ENCODE assay signal across 8 cellular contexts in genomic region chr14:105315211-105315721, GRCh38. TPM values are rescaled to one million over a fixed set of nuclear protein-coding genes. Genes with fewer than 3 reads are reported as not detected.
DNase-seq lines count a peak whose midpoint lies in the region; ATAC-seq and TF ChIP-seq lines count a peak whose summit lies in the region.

No MANE protein-coding gene starts in this region.

- H3K27me3 ChIP-seq in DOHH2 (ENCODE audit: control insufficient read depth, low read length) (peaks cover 18% of the 10 kb centered on the region), HAP-1 (ENCODE audit: low read depth) (no peaks in the 10 kb centered on the region), esophagus (ENCODE audit: control insufficient read depth in 1 of 2, insufficient read depth in 2 of 2, low read length in 2 of 2) (no peaks in the 10 kb centered on the region)

- WGBS in esophagus, 2 donors, result 1 to 2% methylated on average over 48 to 54 of the region's 54 CpGs

- peak; percentile 34 for TF ChIP-seq CTCF in DOHH2 (IDR thresholded peaks at IDR 0.05; ENCODE audit: low read depth, low read length, poor library complexity, severe bottlenecking)

- DNase-seq in HAP-1 (ENCODE audit: low spot score in 2 of 2) (peak; percentile 28 to 67), NCI-H2107 treated with DMSO at 0.1 percent for 48 hours (lab: John Stamatoyannopoulos, UW; ENCODE audit: unreplicated experiment) (peak; percentile 32), activated T-cell treated with anti-CD3 and anti-CD28 coated beads for 4 hours (peak; percentile 10), cortex of kidney (lab: John Stamatoyannopoulos, UW) (no peak), ureter (ENCODE audit: low spot score) (no peak)
- peak; percentile 45 to 85 (median 67) for DNase-seq in naive thymus-derived CD8-positive, alpha-beta T cell

- H3F3A ChIP-seq in DOHH2 (ENCODE audit: control insufficient read depth, insufficient read depth), result no peaks in the 10 kb centered on the region

- H3K9me2 ChIP-seq in DOHH2 (replicated peaks; ENCODE audit: control insufficient read depth, low read length), result no peaks in the 10 kb centered on the region

- peak overlapping the region; percentile 81 to 96 (median 86) for H3K4me3 Mint-ChIP-seq in naive thymus-derived CD8-positive, alpha-beta T cell

- POLR2A ChIA-PET in naive thymus-derived CD8-positive, alpha-beta T cell (lab: Charles Lee), result interaction anchor here (0.8 to 8.5 kb wide), 10 partner anchors 10 to 250 kb away, joined by 3 to 114 read pairs (median 4); partner anchors contain the start of genes BRF1 and BTBD6

- H3K9me3 ChIP-seq in DOHH2 (ENCODE audit: control insufficient read depth, insufficient read depth, low read length) (no peaks in the 10 kb centered on the region), HAP-1 (no peaks in the 10 kb centered on the region), esophagus (ENCODE audit: control insufficient read depth in 2 of 2, insufficient read depth in 1 of 2, low read depth in 1 of 2, low read length in 1 of 2) (no peaks in the 10 kb centered on the region)

- H3K27ac ChIP-seq in DOHH2 (ENCODE audit: low read depth, low read length), result no peak overlapping the region
- peak overlapping the region; percentile 78 to 83 for H3K27ac ChIP-seq in esophagus (ENCODE audit: low read depth in 2 of 2, low read length in 1 of 2)

- H3K4me1 ChIP-seq in DOHH2 (ENCODE audit: control insufficient read depth, low read length) (peaks cover 22% of the 10 kb centered on the region), HAP-1 (peaks cover 18% of the 10 kb centered on the region), esophagus (ENCODE audit: control insufficient read depth in 2 of 2, insufficient read depth in 2 of 2, low read length in 1 of 2) (peaks cover 9 to 18% of the 10 kb centered on the region in 2 donors)

- peak; percentile 57 to 76 for ATAC-seq in naive thymus-derived CD8-positive, alpha-beta T cell

- peaks cover 8% of the 10 kb centered on the region; the same call in 1 of the 2 replicates for H4K20me1 ChIP-seq in DOHH2 (ENCODE audit: control insufficient read depth, insufficient read depth, low read depth, low read length)

- peak overlapping the region; percentile 73 to 93 (median 84) for H3K27ac Mint-ChIP-seq in naive thymus-derived CD8-positive, alpha-beta T cell

- H3K4me1 Mint-ChIP-seq in naive thymus-derived CD8-positive, alpha-beta T cell, result peaks cover 6 to 32% (median 25%) of the 10 kb centered on the region in 4 donors

- in situ Hi-C loops in HAP-1 (cut with MboI; ENCODE audit: low sequenced_read_pairs), result no loop called here

- no peaks in the 10 kb centered on the region for H3K9me3 Mint-ChIP-seq in naive thymus-derived CD8-positive, alpha-beta T cell

- no peaks in the 10 kb centered on the region for H3K27me3 Mint-ChIP-seq in naive thymus-derived CD8-positive, alpha-beta T cell

- peak overlapping the region; percentile 78 for H3K4me3 ChIP-seq in DOHH2 (ENCODE audit: low read length)
- H3K4me3 ChIP-seq in HAP-1, result peak overlapping the region; percentile 58
- peak overlapping the region; percentile 76 for H3K4me3 ChIP-seq in esophagus (ENCODE audit: low read depth in 1 of 2, low read length in 2 of 2)

- peaks cover 2% of the 10 kb centered on the region; the same call in 1 of the 2 replicates for H3K36me3 ChIP-seq in DOHH2 (ENCODE audit: control insufficient read depth, low read length)
- no peaks in the 10 kb centered on the region; the same call in 1 of the 2 replicates for H3K36me3 ChIP-seq in HAP-1 (replicated peaks)
- no peaks in the 10 kb centered on the region for H3K36me3 ChIP-seq in esophagus (ENCODE audit: control insufficient read depth in 2 of 2, insufficient read depth in 2 of 2, low read length in 1 of 2)

- peaks cover 14% of the 10 kb centered on the region for H3K79me2 ChIP-seq in DOHH2 (ENCODE audit: control insufficient read depth, low read length)

- H3K4me2 ChIP-seq in DOHH2 (ENCODE audit: low read length), result peak overlapping the region; percentile 93

- H3K36me3 Mint-ChIP-seq in naive thymus-derived CD8-positive, alpha-beta T cell, result no peaks in the 10 kb centered on the region

RNA-seq across cellular contexts. Expression of gene PACS2, which starts 0.7 kb away (rescaled TPM):
- 10 to 100 TPM; 17.8 to 39.2 TPM for polyA plus RNA-seq in esophagus
- 10 to 100 TPM; 81.5 to 82.1 TPM for total RNA-seq in naive thymus-derived CD8-positive, alpha-beta T cell
- polyA plus RNA-seq in naive thymus-derived CD8-positive, alpha-beta T cell, result 1 to 10 TPM; 1.7 to 6.1 (median 2.3) TPM
- total RNA-seq in ureter, result 101 TPM

RNA-seq across cellular contexts. Expression of gene BRF1, which starts 14.5 kb away (rescaled TPM):
- 10 to 100 TPM; 11.1 to 30.2 TPM for polyA plus RNA-seq in esophagus
- total RNA-seq in naive thymus-derived CD8-positive, alpha-beta T cell, result 10 to 100 TPM; 52.4 to 63.5 TPM
- 10 to 100 TPM in 1 of 3 donors, 1 to 10 TPM in 2; 7.1 to 10.9 (median 9.2) TPM for polyA plus RNA-seq in naive thymus-derived CD8-positive, alpha-beta T cell
- total RNA-seq in ureter, result 48.7 TPM

Comparison
In these comparisons a context has a peak if more than half of its experiments do, and no peak if none do; other contexts are left out.
1. DNase-seq: peak in HAP-1 (2 of 2), NCI-H2107 treated with DMSO at 0.1 percent for 48 hours (single experiment), activated T-cell treated with anti-CD3 and anti-CD28 coated beads for 4 hours (single experiment) and naive thymus-derived CD8-positive, alpha-beta T cell (10 of 10); none in cortex of kidney (single experiment) and ureter (single experiment).
2. Peak in every context shown above with its lines, with median percentiles within 50 percentile points of each other: H3K4me3 ChIP-seq.